13 cellular contexts compared by ENCODE assay signal in the genomic region with DNA sequence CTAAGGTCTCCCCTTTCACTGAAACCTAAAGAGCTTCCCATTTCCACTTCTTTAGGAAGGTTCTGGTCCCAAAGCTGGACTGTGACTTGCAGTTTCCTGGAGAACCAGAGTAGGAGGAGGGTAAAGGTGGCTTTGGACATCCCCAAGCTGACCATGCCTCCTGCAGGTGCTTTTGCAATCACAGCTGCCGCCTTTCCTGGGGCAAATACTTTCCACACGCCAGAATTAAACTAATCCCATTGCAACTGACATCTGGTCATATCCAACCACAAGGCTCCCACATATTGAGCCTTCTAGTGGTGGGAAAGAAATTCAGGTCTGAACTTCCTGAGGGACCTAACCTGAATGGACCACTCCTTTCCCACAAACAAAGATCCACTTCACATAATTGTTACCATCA.
DNase-seq lines count a peak whose midpoint lies in the region; ATAC-seq and TF ChIP-seq lines count a peak whose summit lies in the region.
"Had no signal": no experiment of that assay in that cellular context is flagged by ENCODE, and none has a peak within 500 bp of the region (broad histone marks: within the 10 kb centered on the region; RNA-seq: fewer than 3 reads in every experiment).

No MANE protein-coding gene starts in this region.

- DNase-seq in GM23338 (ENCODE audit: low spot score), result no peak
- peak; percentile 15 for DNase-seq in NCI-H524 treated with DMSO at 0.1 percent for 48 hours (lab: John Stamatoyannopoulos, UW)
- peak; percentile 58 for DNase-seq in WERI-Rb-1
- DNase-seq in gastrocnemius medialis, result no peak
- no peak for DNase-seq in kidney glomerular epithelial cell (lab: John Stamatoyannopoulos, UW)
- DNase-seq in NCI-H510A treated with DMSO at 0.1 percent for 48 hours (lab: John Stamatoyannopoulos, UW), result no peak
- no peak for DNase-seq in left cardiac atrium
- DNase-seq: AML-193; CD4-positive, CD25-positive, alpha-beta regulatory T cell; DMS79; HCEC 1CT had no signal

- H3F3A ChIP-seq in GM23338 (replicated peaks; ENCODE audit: low read depth), result no peaks in the 10 kb centered on the region

- TF ChIP-seq CTCF in GM23338 (conservative IDR thresholded peaks at IDR 0.05; ENCODE audit: low read depth in 2 of 2) (no peak), WERI-Rb-1 (IDR thresholded peaks at IDR 0.05; ENCODE audit: low read depth, low read length) (no peak), gastrocnemius medialis (IDR thresholded peaks at IDR 0.05 in 4 of 5, conservative IDR thresholded peaks at IDR 0.05 in 1 of 5) (no peak)

- H3K27ac Mint-ChIP-seq in GM23338, result no peak overlapping the region; the same call in 1 of the 2 replicates

- H3K27me3 ChIP-seq in GM23338 (ENCODE audit: insufficient read depth) (no peaks in the 10 kb centered on the region), WERI-Rb-1 (ENCODE audit: insufficient read depth, low read depth, severe bottlenecking) (no peaks in the 10 kb centered on the region), gastrocnemius medialis (no peaks in the 10 kb centered on the region)
- H3K27me3 ChIP-seq: BLaER1 treated with 17β-estradiol and CSF1 and Interleukin-3, amounts not matched to agents 10 nM and 100 nM had no signal

- in situ Hi-C loops in gastrocnemius medialis (cut with MboI; ENCODE audit: low sequenced_read_pairs in 4 of 4), result loop anchor here in 1 of 4 donors (25.0 kb wide), 1 partner anchor 88 kb away; no protein-coding TSS in a partner anchor

- no peaks in the 10 kb centered on the region for H4K20me1 ChIP-seq in GM23338 (replicated peaks; ENCODE audit: insufficient read depth)
- H4K20me1 ChIP-seq: BLaER1 treated with 17β-estradiol and CSF1 and Interleukin-3, amounts not matched to agents 10 nM and 100 nM had no signal

- H3K36me3 Mint-ChIP-seq in GM23338 (ENCODE audit: low read depth), result no peaks in the 10 kb centered on the region
- H3K36me3 Mint-ChIP-seq: CD4-positive, CD25-positive, alpha-beta regulatory T cell had no signal

- no peak overlapping the region for H3K4me3 Mint-ChIP-seq in GM23338
- H3K4me3 Mint-ChIP-seq: CD4-positive, CD25-positive, alpha-beta regulatory T cell had no signal

- no peak overlapping the region for H3K4me2 ChIP-seq in GM23338

- H3K27me3 Mint-ChIP-seq in GM23338 (ENCODE audit: insufficient read depth, low read depth, poor library complexity), result peaks cover 4% of the 10 kb centered on the region

- H3K9me3 Mint-ChIP-seq in GM23338, result no peaks in the 10 kb centered on the region

- peaks cover 31% of the 10 kb centered on the region for H3K4me1 Mint-ChIP-seq in GM23338

- H3K4me1 ChIP-seq in GM23338 (ENCODE audit: insufficient read depth) (peaks cover 7% of the 10 kb centered on the region), gastrocnemius medialis (peaks cover 53 to 54% of the 10 kb centered on the region in 2 donors)

- ATAC-seq in GM23338, result no peak
- ATAC-seq in gastrocnemius medialis, result no peak
- ATAC-seq in left cardiac atrium, result no peak

- H3K4me3 ChIP-seq in GM23338 (no peak overlapping the region), WERI-Rb-1 (ENCODE audit: low read depth, low read length) (no peak overlapping the region), gastrocnemius medialis (no peak overlapping the region)
- H3K4me3 ChIP-seq: BLaER1 treated with 17β-estradiol and CSF1 and Interleukin-3, amounts not matched to agents 10 nM and 100 nM had no signal

- intact Hi-C loops in gastrocnemius medialis (cut with DNase I; ENCODE audit: low total_unique reads) (loop anchor here (5.0 kb wide), 1 partner anchor 163 kb away; no protein-coding TSS in a partner anchor), left cardiac atrium (cut with DNase I) (no loop called here)

- no peaks in the 10 kb centered on the region for H3K79me2 ChIP-seq in GM23338 (replicated peaks; ENCODE audit: insufficient read depth)

- 0 out of 2 replicates have a peak, but pooled peaks cover 3% of the 10 kb centered on the region for H3K9me2 ChIP-seq in GM23338 (ENCODE audit: insufficient read depth)

- H3K9me3 ChIP-seq in WERI-Rb-1 (ENCODE audit: severe bottlenecking) (no peaks in the 10 kb centered on the region), gastrocnemius medialis (no peaks in the 10 kb centered on the region)
- H3K9me3 ChIP-seq: BLaER1 treated with 17β-estradiol and CSF1 and Interleukin-3, amounts not matched to agents 10 nM and 100 nM had no signal

- H3K36me3 ChIP-seq in GM23338 (ENCODE audit: insufficient read depth), result no peaks in the 10 kb centered on the region
- no peaks in the 10 kb centered on the region for H3K36me3 ChIP-seq in WERI-Rb-1
- no peaks in the 10 kb centered on the region for H3K36me3 ChIP-seq in gastrocnemius medialis
- H3K36me3 ChIP-seq: BLaER1 treated with 17β-estradiol and CSF1 and Interleukin-3, amounts not matched to agents 10 nM and 100 nM had no signal

- H3K27ac ChIP-seq in GM23338 (ENCODE audit: low read depth) (no peak overlapping the region), WERI-Rb-1 (no peak overlapping the region), gastrocnemius medialis (peak overlapping the region; percentile 69 to 87 (median 80))
- H3K27ac ChIP-seq: HL-60 had no signal

- 0 out of 2 replicates have a peak overlapping the region, but pooled peaks have one; percentile 14 for H2AFZ ChIP-seq in GM23338

- TF ChIP-seq POLR2A in gastrocnemius medialis (IDR thresholded peaks at IDR 0.05), result no peak

TF ChIP-seq in GM23338, 12 proteins besides CTCF, POLR2A, EP300 and RAD21 (continues in another document):
- TF ChIP-seq, protein P1, sequence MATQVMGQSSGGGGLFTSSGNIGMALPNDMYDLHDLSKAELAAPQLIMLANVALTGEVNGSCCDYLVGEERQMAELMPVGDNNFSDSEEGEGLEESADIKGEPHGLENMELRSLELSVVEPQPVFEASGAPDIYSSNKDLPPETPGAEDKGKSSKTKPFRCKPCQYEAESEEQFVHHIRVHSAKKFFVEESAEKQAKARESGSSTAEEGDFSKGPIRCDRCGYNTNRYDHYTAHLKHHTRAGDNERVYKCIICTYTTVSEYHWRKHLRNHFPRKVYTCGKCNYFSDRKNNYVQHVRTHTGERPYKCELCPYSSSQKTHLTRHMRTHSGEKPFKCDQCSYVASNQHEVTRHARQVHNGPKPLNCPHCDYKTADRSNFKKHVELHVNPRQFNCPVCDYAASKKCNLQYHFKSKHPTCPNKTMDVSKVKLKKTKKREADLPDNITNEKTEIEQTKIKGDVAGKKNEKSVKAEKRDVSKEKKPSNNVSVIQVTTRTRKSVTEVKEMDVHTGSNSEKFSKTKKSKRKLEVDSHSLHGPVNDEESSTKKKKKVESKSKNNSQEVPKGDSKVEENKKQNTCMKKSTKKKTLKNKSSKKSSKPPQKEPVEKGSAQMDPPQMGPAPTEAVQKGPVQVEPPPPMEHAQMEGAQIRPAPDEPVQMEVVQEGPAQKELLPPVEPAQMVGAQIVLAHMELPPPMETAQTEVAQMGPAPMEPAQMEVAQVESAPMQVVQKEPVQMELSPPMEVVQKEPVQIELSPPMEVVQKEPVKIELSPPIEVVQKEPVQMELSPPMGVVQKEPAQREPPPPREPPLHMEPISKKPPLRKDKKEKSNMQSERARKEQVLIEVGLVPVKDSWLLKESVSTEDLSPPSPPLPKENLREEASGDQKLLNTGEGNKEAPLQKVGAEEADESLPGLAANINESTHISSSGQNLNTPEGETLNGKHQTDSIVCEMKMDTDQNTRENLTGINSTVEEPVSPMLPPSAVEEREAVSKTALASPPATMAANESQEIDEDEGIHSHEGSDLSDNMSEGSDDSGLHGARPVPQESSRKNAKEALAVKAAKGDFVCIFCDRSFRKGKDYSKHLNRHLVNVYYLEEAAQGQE (IDR thresholded peaks at IDR 0.05; ENCODE audit: unreplicated experiment), result no peak
- TF ChIP-seq ZNF331 (CRISPR knock-in tag; IDR thresholded peaks at IDR 0.05; ENCODE audit: low read depth), result no peak

Comparison
In these comparisons a context has a peak if more than half of its experiments do, and no peak if none do; other contexts are left out.
1. DNase-seq: peak in NCI-H524 treated with DMSO at 0.1 percent for 48 hours (single experiment) and WERI-Rb-1 (single experiment); none in GM23338 (single experiment), gastrocnemius medialis (0 of 2), kidney glomerular epithelial cell (single experiment), NCI-H510A treated with DMSO at 0.1 percent for 48 hours (single experiment) and left cardiac atrium (single experiment).
2. H3K27ac ChIP-seq: peak in gastrocnemius medialis (4 of 4); none in GM23338 (single experiment) and WERI-Rb-1 (single experiment).